ENCODE assay signal across 1 cellular context in the genomic region with DNA sequence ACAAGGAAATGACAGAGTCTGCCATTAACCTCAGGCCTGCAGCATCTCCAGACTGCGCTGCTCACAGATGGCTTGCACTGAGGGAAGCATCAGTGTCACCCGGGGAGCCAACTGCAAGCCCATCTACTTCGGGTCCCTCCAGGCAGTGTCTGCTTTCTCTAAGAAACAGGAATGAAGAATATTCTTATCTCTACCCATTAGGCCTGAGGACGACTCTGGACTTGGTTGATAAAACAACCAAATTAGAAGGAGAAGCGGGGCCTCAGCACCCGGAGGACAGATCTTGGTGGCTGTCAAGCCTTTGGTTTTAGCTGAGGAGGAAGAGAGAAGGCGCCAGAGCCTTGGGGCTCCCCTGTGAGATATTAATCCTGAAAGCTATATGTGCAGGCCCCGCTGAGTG.
TF ChIP-seq lines count a peak whose summit lies in the region.

No MANE protein-coding gene starts in this region.

TF ChIP-seq in H1, 55 proteins besides CTCF, POLR2A, EP300 and RAD21 (continued from another document):
- TF ChIP-seq ASH2L (IDR thresholded peaks at IDR 0.05; ENCODE audit: low read length) (no peak), POLR2AphosphoS5 (IDR thresholded peaks at IDR 0.05; ENCODE audit: low read depth, low read length) (no peak), TAF1 (IDR thresholded peaks at IDR 0.05; ENCODE audit: low read depth, low read length) (no peak), GTF2F1 (IDR thresholded peaks at IDR 0.05; ENCODE audit: borderline replicate concordance, low read depth, low read length) (no peak), FOSL1 (IDR thresholded peaks at IDR 0.05; ENCODE audit: insufficient read depth, low read depth, low read length) (no peak), RNF2 (IDR thresholded peaks at IDR 0.05; ENCODE audit: borderline replicate concordance, low read depth, low read length, missing control alignments, poor library complexity, severe bottlenecking) (no peak), TAF7 (optimal IDR thresholded peaks at IDR 0.05; ENCODE audit: borderline replicate concordance, low read depth, low read length) (no peak), SIX5 (IDR thresholded peaks at IDR 0.05; ENCODE audit: low read depth, low read length) (no peak), PHF8 (conservative IDR thresholded peaks at IDR 0.05; ENCODE audit: low read depth, low read length) (no peak), EZH2 (IDR thresholded peaks at IDR 0.05; ENCODE audit: low read depth, low read length, severe bottlenecking) (no peak)
- TF ChIP-seq, protein P1, sequence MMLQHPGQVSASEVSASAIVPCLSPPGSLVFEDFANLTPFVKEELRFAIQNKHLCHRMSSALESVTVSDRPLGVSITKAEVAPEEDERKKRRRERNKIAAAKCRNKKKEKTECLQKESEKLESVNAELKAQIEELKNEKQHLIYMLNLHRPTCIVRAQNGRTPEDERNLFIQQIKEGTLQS (IDR thresholded peaks at IDR 0.05; ENCODE audit: insufficient read depth, low read depth, low read length): no peak
- TF ChIP-seq, protein P2, sequence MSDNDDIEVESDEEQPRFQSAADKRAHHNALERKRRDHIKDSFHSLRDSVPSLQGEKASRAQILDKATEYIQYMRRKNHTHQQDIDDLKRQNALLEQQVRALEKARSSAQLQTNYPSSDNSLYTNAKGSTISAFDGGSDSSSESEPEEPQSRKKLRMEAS (IDR thresholded peaks at IDR 0.05): no peak
